Comparison of ENCODE assay signal across 8 cellular contexts in the genomic region with DNA sequence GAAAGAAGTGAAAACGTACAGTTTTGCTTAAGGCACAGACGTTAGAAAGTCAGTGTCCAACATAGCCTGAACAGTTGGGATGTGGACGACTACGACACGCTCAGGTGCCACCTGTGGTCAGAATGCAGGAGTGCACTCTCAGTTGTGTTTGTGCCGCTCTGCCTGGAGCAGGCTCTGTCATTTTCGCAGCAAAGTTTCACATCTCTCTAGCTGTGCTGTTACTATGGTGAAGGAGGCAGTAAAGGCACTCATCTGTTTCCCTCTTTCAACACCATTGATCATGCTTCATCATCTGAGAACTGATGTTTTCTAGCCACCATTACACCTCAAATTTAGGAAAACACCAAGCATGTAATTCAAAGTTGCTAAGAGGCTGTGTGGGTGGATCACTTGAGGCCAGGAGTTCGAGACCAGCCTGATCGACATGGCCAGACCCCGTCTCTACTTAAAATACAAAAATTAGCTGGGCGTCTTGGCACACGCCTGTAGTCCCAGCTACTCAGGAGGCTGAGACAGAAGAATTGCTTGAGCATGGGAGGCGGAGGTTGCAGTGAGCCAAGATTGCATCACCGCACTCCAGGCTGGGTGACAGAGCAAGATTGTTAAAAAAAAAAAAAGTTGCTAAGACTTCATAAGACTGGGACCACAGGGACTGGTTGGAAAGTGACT. TPM values are rescaled to one million over a fixed set of nuclear protein-coding genes. Genes with fewer than 3 reads are reported as not detected.
DNase-seq lines count a peak whose midpoint lies in the region; ATAC-seq and TF ChIP-seq lines count a peak whose summit lies in the region.

No MANE protein-coding gene starts in this region.

- DNase-seq in activated CD4-positive, alpha-beta T cell treated with anti-CD3 and anti-CD28 coated beads for 24 hours (ENCODE audit: low read depth in 2 of 2) = peak; percentile 16 to 23
- no peak for DNase-seq in activated CD4-positive, alpha-beta T cell treated with anti-CD3 and anti-CD28 coated beads for 1 hour
- DNase-seq in HT-29 (ENCODE audit: low spot score) (peak; percentile 69), SIG-M5 treated with dmso at 0.1 percent for 504 hours (lab: John Stamatoyannopoulos, UW; ENCODE audit: unreplicated experiment) (peak; percentile 80), cardiac fibroblast (ENCODE audit: low read depth in 2 of 2) (peak; percentile 5 to 18), MG63 (no peak)
- DNase-seq in naive thymus-derived CD4-positive, alpha-beta T cell = peak in 3 of 9 donors; percentile 5 to 18 (median 10)

- H3K4me3 Mint-ChIP-seq in naive thymus-derived CD4-positive, alpha-beta T cell = no peak overlapping the region

- H3K27me3 Mint-ChIP-seq in naive thymus-derived CD4-positive, alpha-beta T cell = peaks cover 0 to 3% (median 0%) of the 10 kb centered on the region in 5 donors

- peaks cover 0 to 15% of the 10 kb centered on the region in 2 donors for H3K4me1 ChIP-seq in naive thymus-derived CD4-positive, alpha-beta T cell (ENCODE audit: control insufficient read depth in 2 of 2, insufficient read depth in 2 of 2, low read length in 2 of 2)

- intact Hi-C loops in naive thymus-derived CD4-positive, alpha-beta T cell (cut with micrococcal nuclease) = loop anchor here in 1 of 2 donors (1.0 to 2.0 kb wide), 2 partner anchors 46 to 71 kb away; partner anchors contain the start of gene DNAJA2

- peak; percentile 33 for TF ChIP-seq CTCF in cardiac fibroblast (IDR thresholded peaks at IDR 0.05; ENCODE audit: low read depth, low read length)

- no peak overlapping the region for H3K27ac ChIP-seq in naive thymus-derived CD4-positive, alpha-beta T cell (ENCODE audit: low read depth, low read length)

- no peaks in the 10 kb centered on the region for H3K36me3 ChIP-seq in naive thymus-derived CD4-positive, alpha-beta T cell (ENCODE audit: control insufficient read depth in 2 of 3, insufficient read depth in 3 of 3, low read length in 3 of 3)
- no peaks in the 10 kb centered on the region; the same call in 1 of the 2 replicates for H3K36me3 ChIP-seq in MG63

- H3K36me3 Mint-ChIP-seq in naive thymus-derived CD4-positive, alpha-beta T cell = no peaks in the 10 kb centered on the region

- POLR2A ChIA-PET in naive thymus-derived CD4-positive, alpha-beta T cell (lab: Charles Lee) = no interaction called here

- H3K9me3 Mint-ChIP-seq in naive thymus-derived CD4-positive, alpha-beta T cell = no peaks in the 10 kb centered on the region

- no peak overlapping the region for H3K4me3 ChIP-seq in cardiac fibroblast (replicated peaks in 1 of 2; ENCODE audit: low read depth in 2 of 2, low read length in 2 of 2)
- H3K4me3 ChIP-seq in naive thymus-derived CD4-positive, alpha-beta T cell (ENCODE audit: low read length) = no peak overlapping the region
- H3K4me3 ChIP-seq in MG63 = no peak overlapping the region

- no peaks in the 10 kb centered on the region for H3K9me3 ChIP-seq in naive thymus-derived CD4-positive, alpha-beta T cell (ENCODE audit: control insufficient read depth in 2 of 3, low read length in 3 of 3)
- no peaks in the 10 kb centered on the region; the same call in 1 of the 2 replicates for H3K9me3 ChIP-seq in MG63

- no peaks in the 10 kb centered on the region for H3K27me3 ChIP-seq in naive thymus-derived CD4-positive, alpha-beta T cell (ENCODE audit: control insufficient read depth in 2 of 2, insufficient read depth in 2 of 2, low read length in 2 of 2)
- H3K27me3 ChIP-seq in MG63 = no peaks in the 10 kb centered on the region; the same call in none of the 2 replicates

- ATAC-seq in GM21717 (IDR thresholded peaks at IDR 0.05; ENCODE audit: unreplicated experiment) = peak; percentile 99
- peak; percentile 82 for ATAC-seq in naive thymus-derived CD4-positive, alpha-beta T cell

- CTCF ChIA-PET in naive thymus-derived CD4-positive, alpha-beta T cell (lab: Charles Lee) = no interaction called here

- peaks cover 6 to 22% (median 11%) of the 10 kb centered on the region in 7 donors for H3K4me1 Mint-ChIP-seq in naive thymus-derived CD4-positive, alpha-beta T cell

- no peak overlapping the region for H3K27ac Mint-ChIP-seq in naive thymus-derived CD4-positive, alpha-beta T cell

RNA-seq across cellular contexts. Expression of gene DNAJA2, which starts 44.9 kb away (rescaled TPM):
- 35.4 and 36.5 TPM in 2 replicates for total RNA-seq in HT-29 (2014; rRNA removed; shearing (Covaris generic))
- total RNA-seq in naive thymus-derived CD4-positive, alpha-beta T cell = 10 to 100 TPM; 59.4 to 73.3 (median 60.9) TPM
- polyA plus RNA-seq in naive thymus-derived CD4-positive, alpha-beta T cell = 10 to 100 TPM; 69.2 to 98.2 TPM
- total RNA-seq in MG63 (2014; rRNA removed; shearing (Covaris generic); ENCODE audit: low replicate concordance) = 196 and 281 TPM in 2 replicates

Comparison
In these comparisons a context has a peak if more than half of its experiments do, and no peak if none do; other contexts are left out.
1. DNase-seq: peak in activated CD4-positive, alpha-beta T cell treated with anti-CD3 and anti-CD28 coated beads for 24 hours (2 of 2), HT-29 (single experiment), SIG-M5 treated with dmso at 0.1 percent for 504 hours (single experiment) and cardiac fibroblast (2 of 2); none in activated CD4-positive, alpha-beta T cell treated with anti-CD3 and anti-CD28 coated beads for 1 hour (single experiment) and MG63 (single experiment).